In the genomic region with DNA sequence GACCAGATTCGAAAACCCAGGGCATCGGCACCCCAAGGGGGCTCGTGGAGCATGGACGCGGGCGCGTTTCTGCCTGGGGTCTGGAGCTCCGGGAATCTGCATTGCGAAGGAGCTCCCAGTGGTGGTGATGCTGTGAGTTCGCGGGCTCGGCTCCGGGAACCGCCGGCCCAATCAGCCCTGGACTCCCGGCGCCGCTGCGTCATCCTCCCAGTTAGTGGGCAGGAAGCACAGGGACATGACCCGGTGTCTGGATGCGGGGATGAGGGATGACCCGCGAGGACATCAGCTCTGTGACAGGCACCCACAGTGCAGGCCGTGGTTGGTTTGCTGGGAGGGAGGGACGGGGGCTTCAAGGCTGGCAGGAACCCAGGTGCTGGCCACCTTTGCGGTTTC, we compare ENCODE assay signal across 8 cellular contexts. TPM values are rescaled to one million over a fixed set of nuclear protein-coding genes. Genes with fewer than 3 reads are reported as not detected.
DNase-seq lines count a peak whose midpoint lies in the region; ATAC-seq and TF ChIP-seq lines count a peak whose summit lies in the region.

No MANE protein-coding gene starts in this region.

- H3K27me3 ChIP-seq in right atrium auricular region, result peaks cover 0 to 10% of the 10 kb centered on the region in 2 donors
- H3K27me3 ChIP-seq in rectal smooth muscle tissue (ENCODE audit: control insufficient read depth, insufficient read depth, low read length), result no peaks in the 10 kb centered on the region

- H3K27me3 Mint-ChIP-seq in Calu3 (ENCODE audit: unreplicated experiment) (no peaks in the 10 kb centered on the region), T-cell (peaks cover 19 to 49% of the 10 kb centered on the region in 2 donors)

- ATAC-seq in T-cell (replicated peaks in 1 of 4), result no peak
- no peak for ATAC-seq in HG03039 (IDR thresholded peaks at IDR 0.05; ENCODE audit: unreplicated experiment)
- ATAC-seq in GM19397 (IDR thresholded peaks at IDR 0.05; ENCODE audit: unreplicated experiment), result no peak

- no peaks in the 10 kb centered on the region for H3K9me3 ChIP-seq in right atrium auricular region

- BruUV-seq in Calu3 (replicated peaks; lab: Mats Ljungman, UMichigan), result no TSS peak

- peak overlapping the region; percentile 85 for H3K4me3 Mint-ChIP-seq in Calu3 (ENCODE audit: low read depth, unreplicated experiment)
- peak overlapping the region; percentile 36 to 71 (median 51) for H3K4me3 Mint-ChIP-seq in T-cell

- POLR2A ChIA-PET in T-cell (lab: Charles Lee), result no interaction called here

- H3K4me1 ChIP-seq in right atrium auricular region (peaks cover 0 to 24% of the 10 kb centered on the region in 2 donors), rectal smooth muscle tissue (ENCODE audit: control insufficient read depth, insufficient read depth, low read length) (peaks cover 6% of the 10 kb centered on the region)

- H3K27ac ChIP-seq in right atrium auricular region (peak overlapping the region in 1 of 2 donors; percentile 39), rectal smooth muscle tissue (ENCODE audit: low read depth, low read length) (no peak overlapping the region)

- H3K36me3 ChIP-seq in right atrium auricular region, result no peaks in the 10 kb centered on the region
- no peaks in the 10 kb centered on the region for H3K36me3 ChIP-seq in rectal smooth muscle tissue (ENCODE audit: control insufficient read depth, insufficient read depth, low read length)

- H3K9me3 Mint-ChIP-seq in Calu3 (ENCODE audit: low read depth, unreplicated experiment), result no peaks in the 10 kb centered on the region
- H3K9me3 Mint-ChIP-seq in T-cell, result no peaks in the 10 kb centered on the region

- DNase-seq in Calu3 (no peak), T-cell (no peak), right atrium auricular region (ENCODE audit: low spot score) (peak; percentile 71), inferior parietal cortex (ENCODE audit: extremely low spot score) (no peak), NCI-H2081 treated with DMSO at 0.1 percent for 48 hours (lab: John Stamatoyannopoulos, UW) (no peak)

- intact Hi-C loops in Calu3 (cut with micrococcal nuclease; ENCODE audit: unreplicated experiment), result loop anchor here (10.0 kb wide), 1 partner anchor 341 kb away; no protein-coding TSS in a partner anchor

- H3K4me1 Mint-ChIP-seq in Calu3 (ENCODE audit: low read depth, unreplicated experiment) (no peaks in the 10 kb centered on the region), T-cell (peaks cover 13 to 23% (median 22%) of the 10 kb centered on the region in 3 donors)

- H3K36me3 Mint-ChIP-seq in Calu3 (ENCODE audit: insufficient read depth, unreplicated experiment) (peaks cover 20% of the 10 kb centered on the region), T-cell (no peaks in the 10 kb centered on the region)

- H3K4me3 ChIP-seq in right atrium auricular region (peak overlapping the region in 1 of 2 donors; percentile 58), rectal smooth muscle tissue (ENCODE audit: low read length) (peak overlapping the region; percentile 66)

- CTCF ChIA-PET in Calu3 (lab: Charles Lee) (interaction anchor here (0.5 kb wide), 1 partner anchor 379 kb away, joined by 4 read pairs; no protein-coding TSS in a partner anchor), T-cell (lab: Charles Lee) (no interaction called here)

- H3K27ac Mint-ChIP-seq in Calu3 (ENCODE audit: unreplicated experiment) (no peak overlapping the region), T-cell (no peak overlapping the region)

- no peak for TF ChIP-seq CTCF in Calu3 (IDR thresholded peaks at IDR 0.05; ENCODE audit: unreplicated experiment)
- TF ChIP-seq CTCF in right atrium auricular region (IDR thresholded peaks at IDR 0.05), result no peak

- no peak overlapping the region for H3K9ac ChIP-seq in rectal smooth muscle tissue (ENCODE audit: low read length)

RNA-seq across cellular contexts. Expression of gene NXNL2, which starts 0.9 kb away (rescaled TPM):
- total RNA-seq in Calu3 (2022), result 1.4 TPM in 2 replicates
- total RNA-seq in T-cell, result not detected
- total RNA-seq in right atrium auricular region, result not detected
